ENCODE assay signal across 8 cellular contexts in genomic region chr14:99682809-99683618, GRCh38. TPM values are rescaled to one million over a fixed set of nuclear protein-coding genes. Genes with fewer than 3 reads are reported as not detected.
DNase-seq lines count a peak whose midpoint lies in the region; ATAC-seq and TF ChIP-seq lines count a peak whose summit lies in the region.

No MANE protein-coding gene starts in this region.

- peak overlapping the region; percentile 90 for H3K4me3 Mint-ChIP-seq in activated CD4-positive, alpha-beta T cell treated with anti-CD3 and anti-CD28 coated beads, Interleukin-2, amount 10 ng/mL, durations not matched to agents 24 days and 14 days

- TF ChIP-seq CTCF in coronary artery (IDR thresholded peaks at IDR 0.05) (peak; percentile 87), left lung (IDR thresholded peaks at IDR 0.05) (peak; percentile 88 to 90)

- peaks cover 0 to 27% of the 10 kb centered on the region in 2 donors for H3K27me3 ChIP-seq in left lung

- H3K27ac Mint-ChIP-seq in activated CD4-positive, alpha-beta T cell treated with anti-CD3 and anti-CD28 coated beads, Interleukin-2, amount 10 ng/mL, durations not matched to agents 24 days and 14 days, result peak overlapping the region; percentile 87

- H3K27ac ChIP-seq in coronary artery (peak overlapping the region; percentile 89 to 91), left lung (peak overlapping the region; percentile 83 to 85)

- no peaks in the 10 kb centered on the region for H3K9me3 Mint-ChIP-seq in activated CD4-positive, alpha-beta T cell treated with anti-CD3 and anti-CD28 coated beads, Interleukin-2, amount 10 ng/mL, durations not matched to agents 24 days and 14 days

- no peaks in the 10 kb centered on the region for H3K36me3 Mint-ChIP-seq in activated CD4-positive, alpha-beta T cell treated with anti-CD3 and anti-CD28 coated beads, Interleukin-2, amount 10 ng/mL, durations not matched to agents 24 days and 14 days (ENCODE audit: low read depth)

- DNase-seq in NCI-H1417 (lab: John Stamatoyannopoulos, UW) (peak; percentile 70 to 84 (median 83)), NCI-H1417 treated with DMSO at 0.1 percent for 48 hours (lab: John Stamatoyannopoulos, UW) (no peak), NCI-H2196 treated with DMSO at 0.1 percent for 48 hours (lab: John Stamatoyannopoulos, UW; ENCODE audit: unreplicated experiment) (peak; percentile 18), coronary artery (ENCODE audit: low spot score) (peak; percentile 86), left lung (peak; percentile 75 to 91)
- DNase-seq in activated CD4-positive, alpha-beta T cell treated with anti-CD3 and anti-CD28 coated beads, Interleukin-2, amount 10 ng/mL, durations not matched to agents 24 days and 14 days, result peak; percentile 95
- DNase-seq in stimulated activated CD4-positive, alpha-beta T cell treated with anti-CD3 and anti-CD28 coated beads, Interleukin-1b, Interleukin-23, amount 100 ng/mL, for 48 hours, result peak; percentile 80

- H3K27me3 Mint-ChIP-seq in activated CD4-positive, alpha-beta T cell treated with anti-CD3 and anti-CD28 coated beads, Interleukin-2, amount 10 ng/mL, durations not matched to agents 24 days and 14 days, result peaks cover 27% of the 10 kb centered on the region

- peaks cover 0 to 13% of the 10 kb centered on the region in 2 donors for H3K9me3 ChIP-seq in left lung

- H3K4me1 Mint-ChIP-seq in activated CD4-positive, alpha-beta T cell treated with anti-CD3 and anti-CD28 coated beads, Interleukin-2, amount 10 ng/mL, durations not matched to agents 24 days and 14 days, result peaks cover 14% of the 10 kb centered on the region

- H3K36me3 ChIP-seq in left lung, result no peaks in the 10 kb centered on the region

- peak overlapping the region; percentile 82 for H3K4me3 ChIP-seq in coronary artery
- peak overlapping the region; percentile 71 to 79 for H3K4me3 ChIP-seq in left lung

- intact Hi-C loops in activated CD4-positive, alpha-beta T cell treated with anti-CD3 and anti-CD28 coated beads, Interleukin-2, amount 10 ng/mL, durations not matched to agents 24 days and 14 days (cut with micrococcal nuclease), result loop anchor here (1.0 to 5.0 kb wide), 2 partner anchors 109 to 202 kb away; partner anchors contain the start of gene EML1
- intact Hi-C loops in left lung (cut with DNase I), result no loop called here

- H3K4me1 ChIP-seq in left lung, result peaks cover 7 to 19% of the 10 kb centered on the region in 2 donors

- ATAC-seq in HG02973 (IDR thresholded peaks at IDR 0.05; ENCODE audit: unreplicated experiment) (peak; percentile 34), left lung (peak; percentile 62)

RNA-seq across cellular contexts. Expression of gene CYP46A1, which starts 1.1 kb away (rescaled TPM):
- total RNA-seq in activated CD4-positive, alpha-beta T cell treated with anti-CD3 and anti-CD28 coated beads, Interleukin-2, amount 10 ng/mL, durations not matched to agents 24 days and 14 days, result 0.02 and 0.05 TPM in 2 replicates
- 1 to 10 TPM; 1.2 to 1.5 TPM for total RNA-seq in left lung

RNA-seq across cellular contexts. Expression of gene HHIPL1, which starts 38.1 kb away (rescaled TPM):
- not detected in 2 replicates for total RNA-seq in activated CD4-positive, alpha-beta T cell treated with anti-CD3 and anti-CD28 coated beads, Interleukin-2, amount 10 ng/mL, durations not matched to agents 24 days and 14 days
- 1 to 10 TPM; 2.5 to 2.9 TPM for total RNA-seq in left lung
